Comparison of ENCODE assay signal across 13 cellular contexts in the genomic region with DNA sequence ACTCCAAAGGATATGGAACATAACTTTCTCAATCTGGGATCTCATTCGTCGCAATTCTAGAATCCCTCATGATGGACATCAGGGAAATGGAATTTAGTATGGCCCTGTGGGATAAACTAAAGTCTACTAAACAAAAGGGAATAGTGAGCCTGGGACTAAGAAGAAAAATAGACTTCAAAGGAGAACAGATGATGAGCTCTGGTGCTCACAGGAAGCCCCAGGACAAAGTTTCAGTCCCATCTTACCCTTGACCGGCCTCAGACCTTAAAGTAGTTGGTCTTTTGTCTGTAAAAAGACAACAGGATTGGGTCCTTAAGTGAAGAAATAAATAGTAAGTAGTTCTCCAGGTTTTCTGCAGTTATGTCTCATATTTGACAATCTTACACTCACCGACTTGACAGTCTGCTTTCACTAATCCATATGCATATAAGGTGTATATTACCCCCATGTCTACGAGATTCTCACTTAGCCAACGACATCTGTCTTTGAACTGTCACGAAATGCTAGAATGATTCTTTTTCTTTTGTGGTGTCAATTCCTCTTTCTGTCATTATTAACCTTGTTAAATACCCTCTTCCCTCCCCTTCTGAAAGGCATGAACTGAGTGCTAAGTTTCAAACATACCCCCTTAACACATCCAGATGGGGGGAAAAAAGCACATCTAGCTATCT. TPM values are rescaled to one million over a fixed set of nuclear protein-coding genes. Genes with fewer than 3 reads are reported as not detected.
DNase-seq lines count a peak whose midpoint lies in the region; ATAC-seq lines count a peak whose summit lies in the region.
"Had no signal": no experiment of that assay in that cellular context is flagged by ENCODE, and none has a peak within 500 bp of the region (broad histone marks: within the 10 kb centered on the region; RNA-seq: fewer than 3 reads in every experiment).

No MANE protein-coding gene starts in this region.

- H3K36me3 Mint-ChIP-seq in activated naive CD8-positive, alpha-beta T cell, result no peaks in the 10 kb centered on the region

- ATAC-seq in GM18868 (IDR thresholded peaks at IDR 0.05; ENCODE audit: unreplicated experiment) (peak; percentile 80), GM21390 (IDR thresholded peaks at IDR 0.05; ENCODE audit: unreplicated experiment) (peak; percentile 81), HG03039 (IDR thresholded peaks at IDR 0.05; ENCODE audit: unreplicated experiment) (peak; percentile 44), Right ventricle myocardium inferior (no peak), HG03196 (IDR thresholded peaks at IDR 0.05; ENCODE audit: unreplicated experiment) (no peak)

- DNase-seq in central memory CD4-positive, alpha-beta T cell, result no peak
- DNase-seq in Right ventricle myocardium inferior (ENCODE audit: missing footprints) (no peak), NCI-H2081 (lab: John Stamatoyannopoulos, UW) (no peak)
- DNase-seq: activated CD4-positive, CD25-positive, alpha-beta regulatory T cell treated with anti-CD3 and anti-CD28 coated beads, Interleukin-2, amount 50 U/mL, for 72 hours; activated naive CD4-positive, alpha-beta T cell; NCI-H524; SHP77 had no signal

- intact Hi-C loops in Right ventricle myocardium inferior (cut with DNase I), result no loop called here

- no peaks in the 10 kb centered on the region for H3K27me3 Mint-ChIP-seq in activated naive CD8-positive, alpha-beta T cell

- H3K4me3 Mint-ChIP-seq in activated naive CD8-positive, alpha-beta T cell, result no peak overlapping the region

- H3K27ac Mint-ChIP-seq in activated naive CD8-positive, alpha-beta T cell, result peak overlapping the region; percentile 83

- H3K9me3 Mint-ChIP-seq in activated naive CD8-positive, alpha-beta T cell (ENCODE audit: low read depth), result no peaks in the 10 kb centered on the region

- peaks cover 62% of the 10 kb centered on the region for H3K4me1 Mint-ChIP-seq in activated naive CD8-positive, alpha-beta T cell (ENCODE audit: low read depth)

RNA-seq across cellular contexts. Expression of a gene that starts 10.9 kb away (rescaled TPM):
- total RNA-seq in Right ventricle myocardium inferior, result 3.5 TPM
- total RNA-seq: myocyte had no signal

Comparison
In these comparisons a context has a peak if more than half of its experiments do, and no peak if none do; other contexts are left out.
1. ATAC-seq: peak in GM18868 (single experiment), GM21390 (single experiment) and HG03039 (single experiment); none in Right ventricle myocardium inferior (single experiment) and HG03196 (single experiment).